In the genomic region with DNA sequence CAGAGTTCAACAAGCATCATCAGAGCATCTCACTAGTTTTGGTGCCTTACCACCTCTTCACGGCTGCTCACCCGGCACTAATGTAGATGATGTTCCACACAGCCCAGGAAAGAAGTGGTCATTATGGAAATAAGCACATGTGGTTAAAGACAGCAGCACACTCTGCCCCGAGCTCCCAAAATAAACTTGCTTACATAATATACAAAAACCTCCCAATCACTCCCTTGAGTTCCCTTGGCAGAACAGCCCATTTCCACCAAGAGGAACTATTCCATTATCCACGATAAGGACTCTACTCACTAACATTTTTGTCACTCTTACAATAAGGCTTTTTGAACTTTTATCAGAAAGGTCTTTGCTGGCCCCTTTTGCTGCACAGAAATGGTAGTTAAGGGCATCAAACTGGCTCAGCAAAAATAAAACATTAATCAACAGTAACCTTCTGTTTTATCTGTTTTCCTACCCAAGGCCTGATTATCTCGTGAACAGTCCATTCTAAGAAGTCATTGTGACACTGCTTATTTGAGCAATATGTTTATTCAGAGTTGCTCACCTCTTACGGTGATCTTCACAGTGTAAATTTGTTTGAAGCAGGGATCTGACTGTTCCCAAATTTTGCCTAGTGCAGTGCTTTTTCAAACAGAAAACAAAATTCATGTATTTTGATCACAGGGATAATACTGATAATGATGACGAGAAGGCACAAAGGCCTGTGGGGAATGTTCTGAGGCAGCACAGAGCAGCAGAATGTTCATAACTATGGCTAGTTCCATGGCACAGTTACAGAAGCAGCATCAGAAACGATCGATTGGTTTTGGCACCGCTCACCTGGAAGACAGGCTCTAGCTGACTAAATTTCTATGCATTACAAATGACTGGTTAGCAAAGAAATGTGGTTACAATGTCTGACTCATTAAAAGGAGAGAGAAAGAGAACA, we compare ENCODE assay signal across 15 cellular contexts.
A peak's percentile ranks its signal among the peaks of the same experiment; 100 is the strongest.
DNase-seq lines count a peak whose midpoint lies in the region; ATAC-seq and TF ChIP-seq lines count a peak whose summit lies in the region.
"Had no signal": no experiment of that assay in that cellular context is flagged by ENCODE, and none has a peak within 500 bp of the region (broad histone marks: within the 10 kb centered on the region; RNA-seq: fewer than 3 reads in every experiment).

No MANE protein-coding gene starts in this region.

- H3K27ac Mint-ChIP-seq in CD14-positive monocyte (no peak overlapping the region), immature natural killer cell (no peak overlapping the region)
- H3K27ac Mint-ChIP-seq: activated naive CD8-positive, alpha-beta T cell treated with anti-CD3 and anti-CD28 coated beads, Interleukin-2, amount 10 ng/mL, durations not matched to agents 7 days and 5 days; mesothelial cell of epicardium had no signal

- H3K36me3 ChIP-seq in ovary, result no peaks in the 10 kb centered on the region
- H3K36me3 ChIP-seq in BE2C, result no peaks in the 10 kb centered on the region
- H3K36me3 ChIP-seq: BLaER1, esophagus squamous epithelium, stomach had no signal

- 22 to 24% (median 24%) methylated on average over 10 of the region's 10 CpGs for WGBS in ovary, 3 donors

- H3K4me1 Mint-ChIP-seq in CD14-positive monocyte (peaks cover 4% of the 10 kb centered on the region), immature natural killer cell (peaks cover 0 to 7% of the 10 kb centered on the region in 2 donors)

- no peak for TF ChIP-seq POLR2A in ovary (IDR thresholded peaks at IDR 0.05)

- DNase-seq in NCI-H226, result peak; percentile 39
- DNase-seq in ovary, result peak in 3 of 5 donors; percentile 21 to 41 (median 40)
- no peak for DNase-seq in CD14-positive monocyte (ENCODE audit: low spot score)
- DNase-seq in stimulated activated naive CD4-positive, alpha-beta T cell treated with Interleukin-2 at 50 U/mL for 16 hours (lab: John Stamatoyannopoulos, UW), result no peak
- DNase-seq in BE2C, result no peak
- DNase-seq in immature natural killer cell, result no peak
- DNase-seq: activated naive CD8-positive, alpha-beta T cell treated with anti-CD3 and anti-CD28 coated beads, Interleukin-2, amount 10 ng/mL, durations not matched to agents 7 days and 5 days; esophagus squamous epithelium; stimulated activated CD4-positive, alpha-beta T cell treated with anti-CD3 and anti-CD28 coated beads, Interleukin-15, amount 100 ng/mL, for 24 hours; stomach had no signal

- H3K36me3 Mint-ChIP-seq in CD14-positive monocyte (no peaks in the 10 kb centered on the region), immature natural killer cell (no peaks in the 10 kb centered on the region)
- H3K36me3 Mint-ChIP-seq: activated naive CD8-positive, alpha-beta T cell treated with anti-CD3 and anti-CD28 coated beads, Interleukin-2, amount 10 ng/mL, durations not matched to agents 7 days and 5 days had no signal

- H3K4me1 ChIP-seq in ovary (ENCODE audit: insufficient read depth) (peaks cover 3% of the 10 kb centered on the region), BE2C (no peaks in the 10 kb centered on the region)

- intact Hi-C loops in ovary (cut with DNase I), result loop anchor here in 1 of 4 donors (10.0 kb wide), 1 partner anchor 1139 kb away; no protein-coding TSS in a partner anchor
- intact Hi-C loops in CD14-positive monocyte (cut with micrococcal nuclease), result no loop called here

- H3K27me3 ChIP-seq in ovary (no peaks in the 10 kb centered on the region), BE2C (no peaks in the 10 kb centered on the region)
- H3K27me3 ChIP-seq: BLaER1, esophagus squamous epithelium, stomach had no signal

- H3K27me3 Mint-ChIP-seq in CD14-positive monocyte (ENCODE audit: low read depth in 3 of 3), result peaks cover 0 to 2% (median 1%) of the 10 kb centered on the region in 3 donors
- H3K27me3 Mint-ChIP-seq in immature natural killer cell (ENCODE audit: low read depth in 3 of 3), result peaks cover 0 to 15% (median 2%) of the 10 kb centered on the region in 3 donors
- H3K27me3 Mint-ChIP-seq: activated naive CD8-positive, alpha-beta T cell treated with anti-CD3 and anti-CD28 coated beads, Interleukin-2, amount 10 ng/mL, durations not matched to agents 7 days and 5 days had no signal

- ATAC-seq in GM18498 (IDR thresholded peaks at IDR 0.05; ENCODE audit: unreplicated experiment), result peak; percentile 54
- ATAC-seq in esophagus mucosa, result peak; percentile 62
- ATAC-seq: Panc1 had no signal

- no peak for TF ChIP-seq CTCF in ovary (IDR thresholded peaks at IDR 0.05)
- TF ChIP-seq CTCF in CD14-positive monocyte (IDR thresholded peaks at IDR 0.05), result no peak
- TF ChIP-seq CTCF in BE2C (IDR thresholded peaks at IDR 0.05; ENCODE audit: low read depth, low read length), result no peak

- no peak for TF ChIP-seq EP300 in ovary (IDR thresholded peaks at IDR 0.05)

- no peak overlapping the region for H3K4me3 Mint-ChIP-seq in CD14-positive monocyte
- no peak overlapping the region for H3K4me3 Mint-ChIP-seq in immature natural killer cell
- H3K4me3 Mint-ChIP-seq: activated naive CD8-positive, alpha-beta T cell treated with anti-CD3 and anti-CD28 coated beads, Interleukin-2, amount 10 ng/mL, durations not matched to agents 7 days and 5 days; mesothelial cell of epicardium had no signal

- no peaks in the 10 kb centered on the region for H3K9me3 ChIP-seq in ovary
- no peaks in the 10 kb centered on the region; the same call in 1 of the 2 replicates for H3K9me3 ChIP-seq in BE2C
- H3K9me3 ChIP-seq: BLaER1, esophagus squamous epithelium, stomach had no signal

- H3K9me3 Mint-ChIP-seq in CD14-positive monocyte, result peaks cover 0 to 10% (median 6%) of the 10 kb centered on the region in 7 donors
- peaks cover 0 to 2% (median 0%) of the 10 kb centered on the region in 6 donors for H3K9me3 Mint-ChIP-seq in immature natural killer cell

- H3K27ac ChIP-seq in ovary, result no peak overlapping the region
- H3K27ac ChIP-seq: BLaER1 had no signal

- no peak overlapping the region for H3K4me3 ChIP-seq in ovary
- H3K4me3 ChIP-seq in BE2C (ENCODE audit: low read depth, low read length), result no peak overlapping the region
- H3K4me3 ChIP-seq: BLaER1, esophagus squamous epithelium, stomach had no signal

Comparison
In these comparisons a context has a peak if more than half of its experiments do, and no peak if none do; other contexts are left out.
1. DNase-seq: peak in NCI-H226 (single experiment) and ovary (3 of 5); none in CD14-positive monocyte (single experiment), stimulated activated naive CD4-positive, alpha-beta T cell treated with Interleukin-2 at 50 U/mL for 16 hours (single experiment), BE2C (single experiment) and immature natural killer cell (0 of 3).